ENCODE assay signal across 8 cellular contexts in the genomic region with DNA sequence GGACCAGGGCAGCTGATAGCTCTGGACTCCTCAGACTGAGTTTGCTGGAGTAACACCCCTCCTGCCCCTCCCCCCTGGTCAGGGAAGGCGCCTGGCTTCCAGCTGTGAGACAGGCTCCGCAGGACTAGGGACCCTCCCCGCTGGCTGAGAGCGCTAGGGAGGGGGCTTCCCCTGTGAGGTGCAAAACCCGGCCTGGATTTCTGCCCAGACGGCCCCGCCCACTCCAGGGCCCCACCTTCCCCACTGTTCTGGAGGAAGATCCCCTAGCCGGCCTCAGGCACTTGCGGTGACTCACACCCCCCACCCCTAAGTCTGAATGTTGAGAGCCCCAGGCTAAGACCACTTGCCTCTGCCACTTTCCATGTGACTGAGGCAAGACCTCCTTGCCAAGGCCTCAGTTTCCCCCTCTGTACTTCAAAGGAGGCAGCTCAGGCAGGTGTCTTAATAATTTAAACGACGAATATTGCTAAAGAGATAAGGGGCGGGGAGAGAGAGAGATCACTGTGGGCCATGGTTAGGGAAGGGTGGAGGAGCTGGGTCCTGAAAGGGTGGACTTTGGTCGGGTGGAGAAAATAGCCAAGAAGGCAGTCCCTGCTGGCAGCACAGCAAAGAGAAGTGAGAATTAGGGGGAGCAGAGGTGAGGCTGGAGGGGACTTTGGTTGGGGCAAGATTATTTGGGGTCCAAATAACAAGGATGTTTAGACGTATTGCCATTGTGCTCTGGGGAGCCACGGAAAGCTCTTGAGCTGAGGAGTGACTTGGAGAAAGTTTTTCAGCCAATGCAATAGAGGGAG. TPM values are rescaled to one million over a fixed set of nuclear protein-coding genes. Genes with fewer than 3 reads are reported as not detected.
DNase-seq lines count a peak whose midpoint lies in the region; ATAC-seq lines count a peak whose summit lies in the region.

No MANE protein-coding gene starts in this region.

- H3K9me3 Mint-ChIP-seq in stimulated activated naive CD8-positive, alpha-beta T cell treated with anti-CD3 and anti-CD28 coated beads, Interleukin-15, Interleukin-2, amounts not matched to agents 100 ng/mL and 50 ng/mL, for 24 hours = no peaks in the 10 kb centered on the region

- no peaks in the 10 kb centered on the region for H3K9me3 ChIP-seq in adipocyte (ENCODE audit: control insufficient read depth, low read length)

- no peaks in the 10 kb centered on the region for H3K36me3 ChIP-seq in adipocyte (ENCODE audit: control insufficient read depth, insufficient read depth, low read length, severe bottlenecking)

- H3K9ac ChIP-seq in adipocyte (ENCODE audit: low read length) = no peak overlapping the region

- peaks cover 45% of the 10 kb centered on the region for H3K27me3 ChIP-seq in adipocyte (replicated peaks; ENCODE audit: control insufficient read depth, insufficient read depth, low read length)

- peaks cover 8% of the 10 kb centered on the region for H3K4me1 ChIP-seq in adipocyte (ENCODE audit: control insufficient read depth, insufficient read depth, low read length)

- H3K4me3 ChIP-seq in adipocyte (ENCODE audit: low read length) = no peak overlapping the region

- H3K27me3 Mint-ChIP-seq in stimulated activated naive CD8-positive, alpha-beta T cell treated with anti-CD3 and anti-CD28 coated beads, Interleukin-15, Interleukin-2, amounts not matched to agents 100 ng/mL and 50 ng/mL, for 24 hours = peaks cover 52% of the 10 kb centered on the region

- peak; percentile 82 for DNase-seq in Daoy (ENCODE audit: low read depth)
- peak; percentile 55 for DNase-seq in NCI-H1092 treated with DMSO at 0.1 percent for 48 hours (lab: John Stamatoyannopoulos, UW)
- DNase-seq in adipocyte (ENCODE audit: low read depth) = peak; percentile 76
- peak; percentile 99 for DNase-seq in left kidney (ENCODE audit: low read depth, low spot score)
- DNase-seq in stimulated activated naive CD4-positive, alpha-beta T cell treated with Interleukin-2 at 50 U/mL for 16 hours (lab: John Stamatoyannopoulos, UW) = no peak
- no peak for DNase-seq in NCI-H774 (lab: John Stamatoyannopoulos, UW)

- peak overlapping the region; percentile 49 for H3K27ac Mint-ChIP-seq in stimulated activated naive CD8-positive, alpha-beta T cell treated with anti-CD3 and anti-CD28 coated beads, Interleukin-15, Interleukin-2, amounts not matched to agents 100 ng/mL and 50 ng/mL, for 24 hours

- peak overlapping the region; percentile 59 for H3K4me3 Mint-ChIP-seq in stimulated activated naive CD8-positive, alpha-beta T cell treated with anti-CD3 and anti-CD28 coated beads, Interleukin-15, Interleukin-2, amounts not matched to agents 100 ng/mL and 50 ng/mL, for 24 hours

- ATAC-seq in GM18868 (IDR thresholded peaks at IDR 0.05; ENCODE audit: unreplicated experiment) = no peak

- no peaks in the 10 kb centered on the region for H3K36me3 Mint-ChIP-seq in stimulated activated naive CD8-positive, alpha-beta T cell treated with anti-CD3 and anti-CD28 coated beads, Interleukin-15, Interleukin-2, amounts not matched to agents 100 ng/mL and 50 ng/mL, for 24 hours (ENCODE audit: low read depth)

- peaks cover 12% of the 10 kb centered on the region for H3K4me1 Mint-ChIP-seq in stimulated activated naive CD8-positive, alpha-beta T cell treated with anti-CD3 and anti-CD28 coated beads, Interleukin-15, Interleukin-2, amounts not matched to agents 100 ng/mL and 50 ng/mL, for 24 hours (ENCODE audit: low read depth)

RNA-seq across cellular contexts. Expression of a gene that starts 1.0 kb away (rescaled TPM):
- 14.3 and 15.9 TPM in 2 replicates for total RNA-seq in Daoy (2014; rRNA removed; shearing (Covaris generic))

Comparison
In these comparisons a context has a peak if more than half of its experiments do, and no peak if none do; other contexts are left out.
1. DNase-seq: peak in Daoy (single experiment), NCI-H1092 treated with DMSO at 0.1 percent for 48 hours (single experiment), adipocyte (single experiment) and left kidney (single experiment); none in stimulated activated naive CD4-positive, alpha-beta T cell treated with Interleukin-2 at 50 U/mL for 16 hours (single experiment) and NCI-H774 (single experiment).